In the genomic region with DNA sequence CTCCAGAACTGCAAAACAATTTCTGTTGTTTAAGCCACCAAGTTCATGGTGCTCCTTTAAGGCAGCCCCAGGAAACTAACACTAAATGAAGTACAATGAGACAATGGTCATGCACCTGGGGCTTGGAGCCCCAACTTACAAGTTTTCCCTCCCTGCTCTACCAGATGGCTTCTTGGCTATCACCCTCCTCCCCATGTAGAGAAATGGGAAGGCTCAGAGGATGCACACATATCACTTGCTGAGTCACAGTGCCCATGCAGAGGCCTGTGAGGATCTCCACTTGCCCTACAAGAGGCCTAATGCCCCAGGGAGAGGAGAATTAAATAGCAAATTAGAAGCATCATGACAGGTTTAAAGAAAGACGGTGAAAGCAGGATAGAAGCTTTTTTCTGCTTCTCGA, we compare ENCODE assay signal across 25 cellular contexts.
"Had no signal": no experiment of that assay in that cellular context is flagged by ENCODE, and none has a peak within 500 bp of the region (broad histone marks: within the 10 kb centered on the region; RNA-seq: fewer than 3 reads in every experiment).

No MANE protein-coding gene starts in this region.

- H3K9me3 Mint-ChIP-seq: endodermal cell had no signal

- DNase-seq: activated B cell treated with CpG ODN at 0.5 μM for 24 hours; activated CD4-positive, alpha-beta memory T cell treated with anti-CD3 and anti-CD28 coated beads, Interleukin-2, amount 10 ng/mL, durations not matched to agents 7 days and 5 days; activated CD4-positive, alpha-beta T cell treated with anti-CD3 and anti-CD28 coated beads for 4 hours; activated effector memory CD4-positive, alpha-beta T cell treated with Interleukin-2 at 50 U/mL for 16 hours; activated naive CD4-positive, alpha-beta T cell treated with anti-CD3 and anti-CD28 coated beads for 36 hours; activated naive CD8-positive, alpha-beta T cell treated with anti-CD3 and anti-CD28 coated beads, Interleukin-2, amount 10 ng/mL, durations not matched to agents 7 days and 5 days; activated T-cell treated with anti-CD3 and anti-CD28 coated beads, Interleukin-2, amount 50 U/mL, for 72 hours; amygdala; cerebellar nuclear complex; endodermal cell; hippocampal formation; ovary; spleen; stimulated activated CD4-positive, alpha-beta T cell treated with anti-CD3 and anti-CD28 coated beads, Interleukin-4, amount 100 ng/mL, for 1 hour; stimulated activated naive CD4-positive, alpha-beta T cell; T1000; testis; trophoblast cell; uterus had no signal

- H3K4me3 Mint-ChIP-seq: activated B cell treated with CpG ODN at 0.5 μM for 24 hours; activated CD4-positive, alpha-beta memory T cell treated with anti-CD3 and anti-CD28 coated beads, Interleukin-2, amount 10 ng/mL, durations not matched to agents 7 days and 5 days; activated naive CD4-positive, alpha-beta T cell treated with anti-CD3 and anti-CD28 coated beads for 36 hours; activated naive CD8-positive, alpha-beta T cell treated with anti-CD3 and anti-CD28 coated beads, Interleukin-2, amount 10 ng/mL, durations not matched to agents 7 days and 5 days; activated T-cell treated with anti-CD3 and anti-CD28 coated beads, Interleukin-2, amount 50 U/mL, for 72 hours; endodermal cell; natural killer cell treated with Interleukin-12 subunit alpha and Interleukin-12 subunit beta and Interleukin-15 and Interleukin-18, amount 100 ng/mL, for 72 hours had no signal

- H3K4me1 ChIP-seq: prostate gland, spleen, testis, uterus had no signal

- H3K36me3 Mint-ChIP-seq: activated naive CD8-positive, alpha-beta T cell treated with anti-CD3 and anti-CD28 coated beads, Interleukin-2, amount 10 ng/mL, durations not matched to agents 7 days and 5 days; natural killer cell treated with Interleukin-12 subunit alpha and Interleukin-12 subunit beta and Interleukin-15 and Interleukin-18, amount 100 ng/mL, for 72 hours had no signal

- H3K27ac ChIP-seq: coronary artery, epithelial cell of prostate, neutrophil, ovary, prostate gland, spleen, testis, uterus had no signal

- H3K4me1 Mint-ChIP-seq: activated B cell treated with CpG ODN at 0.5 μM for 24 hours; activated CD4-positive, alpha-beta memory T cell treated with anti-CD3 and anti-CD28 coated beads, Interleukin-2, amount 10 ng/mL, durations not matched to agents 7 days and 5 days; activated naive CD8-positive, alpha-beta T cell treated with anti-CD3 and anti-CD28 coated beads, Interleukin-2, amount 10 ng/mL, durations not matched to agents 7 days and 5 days; endodermal cell had no signal

- H3K9me3 ChIP-seq: neutrophil, ovary, prostate gland, testis had no signal

- ATAC-seq: activated T-cell treated with anti-CD3 and anti-CD28 coated beads, Interleukin-2, amount 50 U/mL, for 72 hours; natural killer cell treated with Interleukin-12 subunit alpha and Interleukin-12 subunit beta and Interleukin-15 and Interleukin-18, amount 100 ng/mL, for 72 hours had no signal

- H3K36me3 ChIP-seq: neutrophil, ovary, prostate gland, spleen, uterus had no signal

- H3K27me3 ChIP-seq: neutrophil, ovary, testis, uterus had no signal

- FAIRE-seq: frontal cortex had no signal

- H3K4me3 ChIP-seq: coronary artery, ovary, prostate gland, spleen, testis, uterus had no signal

- H3K27ac Mint-ChIP-seq: activated B cell treated with CpG ODN at 0.5 μM for 24 hours; activated CD4-positive, alpha-beta memory T cell treated with anti-CD3 and anti-CD28 coated beads, Interleukin-2, amount 10 ng/mL, durations not matched to agents 7 days and 5 days; activated naive CD4-positive, alpha-beta T cell treated with anti-CD3 and anti-CD28 coated beads for 36 hours; activated naive CD8-positive, alpha-beta T cell treated with anti-CD3 and anti-CD28 coated beads, Interleukin-2, amount 10 ng/mL, durations not matched to agents 7 days and 5 days; activated T-cell treated with anti-CD3 and anti-CD28 coated beads, Interleukin-2, amount 50 U/mL, for 72 hours; endodermal cell; natural killer cell treated with Interleukin-12 subunit alpha and Interleukin-12 subunit beta and Interleukin-15 and Interleukin-18, amount 100 ng/mL, for 72 hours had no signal

- H3K27me3 Mint-ChIP-seq: activated B cell treated with CpG ODN at 0.5 μM for 24 hours; activated CD4-positive, alpha-beta memory T cell treated with anti-CD3 and anti-CD28 coated beads, Interleukin-2, amount 10 ng/mL, durations not matched to agents 7 days and 5 days had no signal
